Comparison of ENCODE assay signal across 12 cellular contexts in the genomic region with DNA sequence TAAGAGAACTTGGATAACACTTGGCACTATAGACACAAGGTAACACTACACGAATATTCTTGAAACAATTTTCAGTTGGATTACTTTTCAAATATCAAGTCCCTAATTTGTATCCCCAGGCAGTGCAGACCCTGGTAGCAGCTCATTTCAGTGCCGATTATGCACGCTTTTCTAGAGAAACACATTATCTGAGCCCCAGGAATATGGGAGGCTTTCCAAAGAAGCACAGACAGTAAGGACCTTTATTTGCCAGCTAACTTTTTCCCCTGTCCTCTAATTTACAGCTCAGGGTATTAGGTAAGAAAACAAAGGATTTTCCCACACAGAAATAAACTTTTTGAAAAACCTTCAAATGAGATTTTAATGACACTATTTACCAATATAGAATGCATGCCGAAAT.
"Had no signal": no experiment of that assay in that cellular context is flagged by ENCODE, and none has a peak within 500 bp of the region (broad histone marks: within the 10 kb centered on the region; RNA-seq: fewer than 3 reads in every experiment).

No MANE protein-coding gene starts in this region.

- H3K36me3 ChIP-seq: neutrophil had no signal

- ATAC-seq: left lobe of liver; right cardiac atrium; SK-N-SH treated with all-trans-retinoic acid at 6 μM for 48 hours; stimulated activated naive B cell treated with anti-CD40 and anti-IgM and Interleukin-4, amounts not matched to agents 10 μg/mL and 1 μg/mL and 100 μg/mL, for 72 hours had no signal

- H3K27me3 ChIP-seq: neutrophil had no signal

- H3K27ac ChIP-seq: neutrophil had no signal

- DNase-seq: activated B cell treated with CpG ODN at 0.5 μM for 24 hours; activated CD4-positive, alpha-beta T cell treated with anti-CD3 and anti-CD28 coated beads, Interleukin-2, amount 10 ng/mL, durations not matched to agents 7 days and 5 days; activated CD8-positive, alpha-beta memory T cell treated with anti-CD3 and anti-CD28 coated beads for 24 hours; activated naive CD4-positive, alpha-beta T cell treated with anti-CD3 and anti-CD28 coated beads, Interleukin-2, amount 10 ng/mL, durations not matched to agents 7 days and 5 days; foreskin melanocyte; islet precursor cell; right cardiac atrium; stimulated activated CD4-positive, alpha-beta T cell treated with anti-CD3 and anti-CD28 coated beads, Interleukin-1b, Interleukin-23, amount 100 ng/mL, for 48 hours; stimulated activated naive B cell treated with anti-CD40 and anti-IgM and Interleukin-4, amounts not matched to agents 10 μg/mL and 1 μg/mL and 100 μg/mL, for 72 hours had no signal

- H3K9me3 ChIP-seq: neutrophil had no signal
